8 cellular contexts compared by ENCODE assay signal in the genomic region with DNA sequence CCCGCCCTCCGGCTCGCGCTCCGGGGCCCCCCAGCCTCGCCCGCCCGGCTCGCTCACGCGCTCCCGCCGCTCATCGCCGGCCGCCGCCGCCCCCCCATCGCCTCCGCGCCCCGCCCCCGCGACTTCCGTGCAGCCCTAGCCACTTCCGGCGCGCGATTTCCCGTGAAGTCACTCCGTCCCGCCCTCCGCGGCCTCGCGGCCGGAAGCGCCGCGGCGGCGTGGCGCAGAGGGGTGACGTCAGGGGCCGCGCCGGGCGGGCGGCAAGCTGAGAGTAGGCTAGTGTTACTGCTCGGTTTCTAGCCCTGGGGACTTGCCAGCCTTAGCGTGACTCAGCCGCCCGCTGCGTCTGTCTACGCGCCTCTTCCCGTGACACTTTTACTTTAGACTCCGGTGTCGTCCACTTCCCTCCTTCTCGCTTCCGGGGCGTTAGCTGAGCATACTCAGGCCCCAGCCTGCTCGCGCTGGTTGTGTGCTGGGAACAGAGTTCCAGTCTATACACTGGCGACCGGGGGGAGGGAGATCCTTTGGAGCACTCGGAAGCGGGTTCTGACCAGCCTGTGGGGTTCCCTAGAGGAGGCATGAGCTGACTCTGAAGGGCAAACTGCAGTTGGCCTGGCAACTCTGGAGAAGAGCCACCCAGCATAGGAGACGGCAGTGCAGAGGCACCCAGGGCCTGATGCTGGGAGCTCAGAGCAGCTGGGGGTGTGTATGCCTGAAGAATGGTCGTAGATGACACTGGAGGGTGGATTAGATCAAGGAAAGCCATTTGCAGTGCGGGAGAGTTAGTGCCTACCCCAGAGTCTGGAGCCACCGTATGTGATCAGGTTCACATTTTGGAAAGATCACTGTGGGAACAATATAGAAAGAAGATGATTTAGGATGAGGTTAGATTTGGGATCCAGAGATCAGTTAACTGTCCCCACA. TPM values are rescaled to one million over a fixed set of nuclear protein-coding genes. Genes with fewer than 3 reads are reported as not detected.
DNase-seq lines count a peak whose midpoint lies in the region; ATAC-seq and TF ChIP-seq lines count a peak whose summit lies in the region.

A gene (minus strand): TSS at position 137 of the 924 bp plus-strand sequence. CDS start 182 bp downstream, outside the sequence.

- peaks cover 12% of the 10 kb centered on the region for H3K79me1 ChIP-seq in trophoblast cell (ENCODE audit: low read length)

- in situ Hi-C loops in GM13976 (cut with MboI; ENCODE audit: low sequenced_read_pairs, unreplicated experiment), result no loop called here

- TF ChIP-seq POLR2A in tibial nerve (IDR thresholded peaks at IDR 0.05), result peak; percentile 90 to 100

- H3K23ac ChIP-seq in trophoblast cell (ENCODE audit: low read length), result no peak within 1 kb of the TSS

- intact Hi-C loops in cardiac septum (cut with DNase I), result loop anchor here (2.0 to 5.0 kb wide), 2 partner anchors 35 to 112 kb away; no protein-coding TSS in a partner anchor

- H3K27ac ChIP-seq in trophoblast cell (ENCODE audit: low read depth, low read length), result peak within 1 kb of the TSS; percentile 89
- peak within 1 kb of the TSS; percentile 95 to 100 (median 96) for H3K27ac ChIP-seq in tibial nerve

- TF ChIP-seq EP300 in tibial nerve (IDR thresholded peaks at IDR 0.05), result peak in 1 of 2 donors; percentile 98

- peak within 1 kb of the TSS; percentile 59 for H2BK120ac ChIP-seq in trophoblast cell (ENCODE audit: insufficient read depth, low read length, poor library complexity)

- H2AFZ ChIP-seq in trophoblast cell (ENCODE audit: insufficient read depth, low read length, poor library complexity), result peak within 1 kb of the TSS; percentile 75

- peak within 1 kb of the TSS; percentile 44 for H2BK5ac ChIP-seq in trophoblast cell (ENCODE audit: low read depth, low read length, poor library complexity)

- H3K79me2 ChIP-seq in trophoblast cell (ENCODE audit: control insufficient read depth, insufficient read depth, low read length, poor library complexity), result peaks cover 14% of the 10 kb centered on the region

- H4K8ac ChIP-seq in trophoblast cell (ENCODE audit: low read depth, low read length), result peak within 1 kb of the TSS; percentile 90

- H3K4me2 ChIP-seq in trophoblast cell (ENCODE audit: low read length), result peak within 1 kb of the TSS; percentile 100

- H3K9ac ChIP-seq in adipocyte (ENCODE audit: low read length), result peak within 1 kb of the TSS; percentile 98
- peak within 1 kb of the TSS; percentile 100 for H3K9ac ChIP-seq in trophoblast cell (ENCODE audit: low read length)

- peak within 1 kb of the TSS; percentile 91 for H4K12ac ChIP-seq in trophoblast cell (ENCODE audit: low read depth, low read length)

- peak within 1 kb of the TSS; percentile 87 for H3K4ac ChIP-seq in trophoblast cell (ENCODE audit: low read depth, low read length)

- H3K18ac ChIP-seq in trophoblast cell (ENCODE audit: low read length), result peak within 1 kb of the TSS; percentile 60

- peak within 1 kb of the TSS; percentile 89 for H3K14ac ChIP-seq in trophoblast cell (ENCODE audit: low read length)

- H3K4me1 ChIP-seq in adipocyte (ENCODE audit: control insufficient read depth, insufficient read depth, low read length) (peaks cover 46% of the 10 kb centered on the region), trophoblast cell (ENCODE audit: control insufficient read depth in 1 of 2, insufficient read depth in 2 of 2, low read length in 2 of 2) (peaks cover 11% of the 10 kb centered on the region in 2 experiments), tibial nerve (peaks cover 3 to 49% (median 40%) of the 10 kb centered on the region in 4 donors)

- H3K9me3 ChIP-seq in adipocyte (ENCODE audit: control insufficient read depth, low read length), result no peaks in the 10 kb centered on the region
- H3K9me3 ChIP-seq in trophoblast cell (ENCODE audit: insufficient read depth, low read depth, low read length), result no peaks in the 10 kb centered on the region
- H3K9me3 ChIP-seq in tibial nerve, result no peaks in the 10 kb centered on the region

- peak; percentile 95 for DNase-seq in GM13976 (ENCODE audit: low spot score)
- peak; percentile 18 for DNase-seq in NCI-H1436 treated with DMSO at 0.1 percent for 48 hours (lab: John Stamatoyannopoulos, UW)
- DNase-seq in T follicular helper cell (ENCODE audit: low read depth), result peak; percentile 95
- peak; percentile 97 for DNase-seq in adipocyte (ENCODE audit: low read depth)
- DNase-seq in cardiac septum (ENCODE audit: low spot score), result peak; percentile 96
- peak; percentile 98 to 99 for DNase-seq in trophoblast cell
- DNase-seq in tibial nerve (ENCODE audit: low spot score in 2 of 2), result peak; percentile 91

- TF ChIP-seq CTCF in GM13976 (IDR thresholded peaks at IDR 0.05; ENCODE audit: borderline replicate concordance, control extremely low read depth, extremely low read depth, insufficient read depth, missing control alignments), result no peak
- TF ChIP-seq CTCF in tibial nerve (IDR thresholded peaks at IDR 0.05), result peak in 1 of 5 experiments; percentile 31

- H2AK5ac ChIP-seq in trophoblast cell (ENCODE audit: low read length), result peak within 1 kb of the TSS; percentile 77

- H3K4me3 ChIP-seq in adipocyte (ENCODE audit: low read length) (peak within 1 kb of the TSS; percentile 94), trophoblast cell (ENCODE audit: low read depth, low read length) (peak within 1 kb of the TSS; percentile 85), tibial nerve (peak within 1 kb of the TSS; percentile 77 to 93 (median 90))

- H2BK12ac ChIP-seq in trophoblast cell (ENCODE audit: low read length), result no peak within 1 kb of the TSS

- peak within 1 kb of the TSS; percentile 81 for H4K91ac ChIP-seq in trophoblast cell (ENCODE audit: low read depth, low read length)

- WGBS in trophoblast cell (ENCODE audit: extremely low coverage, insufficient coverage, insufficient read length), result no CpG with 5 or more reads among the region's 72 CpGs
- WGBS in tibial nerve, 2 donors, result 1 to 2% methylated on average over 22 to 44 of the region's 72 CpGs

- ATAC-seq in HG02852 (IDR thresholded peaks at IDR 0.05; ENCODE audit: unreplicated experiment), result peak; percentile 82

- H3K36me3 ChIP-seq in adipocyte (ENCODE audit: control insufficient read depth, insufficient read depth, low read length, severe bottlenecking) (peaks cover 4% of the 10 kb centered on the region), trophoblast cell (ENCODE audit: control insufficient read depth in 1 of 2, insufficient read depth in 2 of 2, low read length in 2 of 2) (peaks cover 0 to 4% of the 10 kb centered on the region in 2 experiments), tibial nerve (peaks cover 0 to 6% (median 0%) of the 10 kb centered on the region in 3 donors)

- H3K27me3 ChIP-seq in adipocyte (replicated peaks; ENCODE audit: control insufficient read depth, insufficient read depth, low read length), result no peaks in the 10 kb centered on the region
- no peaks in the 10 kb centered on the region for H3K27me3 ChIP-seq in trophoblast cell (ENCODE audit: insufficient read depth, low read length)
- H3K27me3 ChIP-seq in tibial nerve, result no peaks in the 10 kb centered on the region

RNA-seq across cellular contexts. Expression of the gene that starts here (rescaled TPM):
- 19.1 TPM for total RNA-seq in cardiac septum
- 8.5 and 8.7 TPM in 2 replicates for polyA plus RNA-seq in trophoblast cell (2013)
- 10 to 100 TPM; 20.0 to 26.4 (median 23.3) TPM for total RNA-seq in tibial nerve

Comparison
In these comparisons a context has a peak if more than half of its experiments do, and no peak if none do; other contexts are left out.
1. Peak in every context shown above with its lines: DNase-seq, ATAC-seq, H3K4me3 ChIP-seq and H3K27ac ChIP-seq.
2. DNase-seq: peak in every context shown above with its lines; median percentile 98 in trophoblast cell; 97 in adipocyte; 96 in cardiac septum; 95 in GM13976; 95 in T follicular helper cell; 91 in tibial nerve; 18 in NCI-H1436 treated with DMSO at 0.1 percent for 48 hours.